Comparison of ENCODE assay signal across 1 cellular context in genomic region chr20:46350201-46350985, GRCh38.
TF ChIP-seq lines count a peak whose summit lies in the region.

No MANE protein-coding gene starts in this region.

TF ChIP-seq in GM23338, 12 proteins besides CTCF, POLR2A, EP300 and RAD21 (continued from another document):
- no peak for TF ChIP-seq ZNF462 (CRISPR knock-in tag; IDR thresholded peaks at IDR 0.05)
- no peak for TF ChIP-seq EZH2 (IDR thresholded peaks at IDR 0.05; ENCODE audit: low read depth, unreplicated experiment)
- TF ChIP-seq POLR2AphosphoS5 (IDR thresholded peaks at IDR 0.05; ENCODE audit: low read depth): no peak
